Comparison of ENCODE assay signal across 1 cellular context in genomic region chr9:136400038-136400834, GRCh38.
TF ChIP-seq lines count a peak whose summit lies in the region.

SNAPC4 (minus strand) TSS chr9:136400170; CDS start chr9:136398428, 1,742 bp downstream.

TF ChIP-seq in K562, 482 proteins besides CTCF, POLR2A, EP300 and RAD21 (continued from another document and continues in another):
- TF ChIP-seq, protein P1, sequence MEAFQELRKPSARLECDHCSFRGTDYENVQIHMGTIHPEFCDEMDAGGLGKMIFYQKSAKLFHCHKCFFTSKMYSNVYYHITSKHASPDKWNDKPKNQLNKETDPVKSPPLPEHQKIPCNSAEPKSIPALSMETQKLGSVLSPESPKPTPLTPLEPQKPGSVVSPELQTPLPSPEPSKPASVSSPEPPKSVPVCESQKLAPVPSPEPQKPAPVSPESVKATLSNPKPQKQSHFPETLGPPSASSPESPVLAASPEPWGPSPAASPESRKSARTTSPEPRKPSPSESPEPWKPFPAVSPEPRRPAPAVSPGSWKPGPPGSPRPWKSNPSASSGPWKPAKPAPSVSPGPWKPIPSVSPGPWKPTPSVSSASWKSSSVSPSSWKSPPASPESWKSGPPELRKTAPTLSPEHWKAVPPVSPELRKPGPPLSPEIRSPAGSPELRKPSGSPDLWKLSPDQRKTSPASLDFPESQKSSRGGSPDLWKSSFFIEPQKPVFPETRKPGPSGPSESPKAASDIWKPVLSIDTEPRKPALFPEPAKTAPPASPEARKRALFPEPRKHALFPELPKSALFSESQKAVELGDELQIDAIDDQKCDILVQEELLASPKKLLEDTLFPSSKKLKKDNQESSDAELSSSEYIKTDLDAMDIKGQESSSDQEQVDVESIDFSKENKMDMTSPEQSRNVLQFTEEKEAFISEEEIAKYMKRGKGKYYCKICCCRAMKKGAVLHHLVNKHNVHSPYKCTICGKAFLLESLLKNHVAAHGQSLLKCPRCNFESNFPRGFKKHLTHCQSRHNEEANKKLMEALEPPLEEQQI (IDR thresholded peaks at IDR 0.05) = no peak
- TF ChIP-seq ETV5 (CRISPR knock-in tag; IDR thresholded peaks at IDR 0.05; ENCODE audit: low read depth) (peak; percentile 57; the same call in 1 of the 2 replicates), CBX8 (IDR thresholded peaks at IDR 0.05; ENCODE audit: borderline replicate concordance, extremely low read depth, low read depth, low read length, poor library complexity, severe bottlenecking) (no peak), KLF6 (CRISPR knock-in tag; IDR thresholded peaks at IDR 0.05; ENCODE audit: borderline replicate concordance) (no peak), ATF2 (CRISPR knock-in tag; IDR thresholded peaks at IDR 0.05) (no peak), ZNF507 (tag; conservative IDR thresholded peaks at IDR 0.05) (no peak), SMARCC2 (IDR thresholded peaks at IDR 0.05; ENCODE audit: low read depth) (no peak), DNMT1 (IDR thresholded peaks at IDR 0.05) (no peak), SFPQ (IDR thresholded peaks at IDR 0.05; ENCODE audit: low read depth, low read length) (no peak), IRF2 (CRISPR knock-in tag; IDR thresholded peaks at IDR 0.05) (no peak), ILF3 (IDR thresholded peaks at IDR 0.05; ENCODE audit: borderline replicate concordance) (no peak), PTTG1 (tag; IDR thresholded peaks at IDR 0.05; ENCODE audit: low read depth) (no peak), SMARCB1 (IDR thresholded peaks at IDR 0.05; ENCODE audit: insufficient read length, low read depth) (no peak), CTBP1 (IDR thresholded peaks at IDR 0.05; ENCODE audit: borderline replicate concordance) (peak; percentile 80; the same call in 1 of the 2 replicates), NFYB (IDR thresholded peaks at IDR 0.05; ENCODE audit: extremely low read depth, insufficient read length) (no peak), SOX6 (IDR thresholded peaks at IDR 0.05) (no peak), FOXJ3 (CRISPR knock-in tag; IDR thresholded peaks at IDR 0.05) (no peak), TEAD2 (tag; IDR thresholded peaks at IDR 0.05) (no peak), HMGN3 (IDR thresholded peaks at IDR 0.05; ENCODE audit: borderline replicate concordance, extremely low read depth, insufficient read length, low read depth, low read length) (peak; percentile 82), ZNF274 (IDR thresholded peaks at IDR 0.05; ENCODE audit: borderline replicate concordance, low read depth, low read length) (no peak), GTF2E2 (tag; IDR thresholded peaks at IDR 0.05) (no peak), LEF1 (IDR thresholded peaks at IDR 0.05) (no peak), ZZZ3 (IDR thresholded peaks at IDR 0.05) (no peak), SLC30A9 (CRISPR knock-in tag; IDR thresholded peaks at IDR 0.05) (no peak), SAFB2 (IDR thresholded peaks at IDR 0.05; ENCODE audit: borderline replicate concordance, low read depth, low read length, severe bottlenecking) (no peak), RCOR1 (IDR thresholded peaks at IDR 0.05; ENCODE audit: borderline replicate concordance in 1 of 2, low read depth in 2 of 2, low read length in 2 of 2) (peak in 1 of 2 experiments; percentile 25; a peak in 1 of 4 replicates), RHOXF2B (CRISPR knock-in tag; conservative IDR thresholded peaks at IDR 0.05) (no peak), BRD4 (IDR thresholded peaks at IDR 0.05) (0 out of 2 replicates have a peak, but pooled peaks have one; percentile 55), ZNF124 (CRISPR knock-in tag; IDR thresholded peaks at IDR 0.05) (no peak), SPI1 (IDR thresholded peaks at IDR 0.05; ENCODE audit: borderline replicate concordance, low read depth, low read length) (no peak), ZNF449 (CRISPR knock-in tag; IDR thresholded peaks at IDR 0.05) (no peak), FOXA1 (IDR thresholded peaks at IDR 0.05; ENCODE audit: borderline replicate concordance) (no peak), ZNF644 (tag; IDR thresholded peaks at IDR 0.05; ENCODE audit: low read depth) (no peak), U2AF1 (optimal IDR thresholded peaks at IDR 0.05; ENCODE audit: low read depth, low read length) (peak; percentile 79), ZFP1 (CRISPR knock-in tag; IDR thresholded peaks at IDR 0.05) (no peak)
- TF ChIP-seq, protein P2, sequence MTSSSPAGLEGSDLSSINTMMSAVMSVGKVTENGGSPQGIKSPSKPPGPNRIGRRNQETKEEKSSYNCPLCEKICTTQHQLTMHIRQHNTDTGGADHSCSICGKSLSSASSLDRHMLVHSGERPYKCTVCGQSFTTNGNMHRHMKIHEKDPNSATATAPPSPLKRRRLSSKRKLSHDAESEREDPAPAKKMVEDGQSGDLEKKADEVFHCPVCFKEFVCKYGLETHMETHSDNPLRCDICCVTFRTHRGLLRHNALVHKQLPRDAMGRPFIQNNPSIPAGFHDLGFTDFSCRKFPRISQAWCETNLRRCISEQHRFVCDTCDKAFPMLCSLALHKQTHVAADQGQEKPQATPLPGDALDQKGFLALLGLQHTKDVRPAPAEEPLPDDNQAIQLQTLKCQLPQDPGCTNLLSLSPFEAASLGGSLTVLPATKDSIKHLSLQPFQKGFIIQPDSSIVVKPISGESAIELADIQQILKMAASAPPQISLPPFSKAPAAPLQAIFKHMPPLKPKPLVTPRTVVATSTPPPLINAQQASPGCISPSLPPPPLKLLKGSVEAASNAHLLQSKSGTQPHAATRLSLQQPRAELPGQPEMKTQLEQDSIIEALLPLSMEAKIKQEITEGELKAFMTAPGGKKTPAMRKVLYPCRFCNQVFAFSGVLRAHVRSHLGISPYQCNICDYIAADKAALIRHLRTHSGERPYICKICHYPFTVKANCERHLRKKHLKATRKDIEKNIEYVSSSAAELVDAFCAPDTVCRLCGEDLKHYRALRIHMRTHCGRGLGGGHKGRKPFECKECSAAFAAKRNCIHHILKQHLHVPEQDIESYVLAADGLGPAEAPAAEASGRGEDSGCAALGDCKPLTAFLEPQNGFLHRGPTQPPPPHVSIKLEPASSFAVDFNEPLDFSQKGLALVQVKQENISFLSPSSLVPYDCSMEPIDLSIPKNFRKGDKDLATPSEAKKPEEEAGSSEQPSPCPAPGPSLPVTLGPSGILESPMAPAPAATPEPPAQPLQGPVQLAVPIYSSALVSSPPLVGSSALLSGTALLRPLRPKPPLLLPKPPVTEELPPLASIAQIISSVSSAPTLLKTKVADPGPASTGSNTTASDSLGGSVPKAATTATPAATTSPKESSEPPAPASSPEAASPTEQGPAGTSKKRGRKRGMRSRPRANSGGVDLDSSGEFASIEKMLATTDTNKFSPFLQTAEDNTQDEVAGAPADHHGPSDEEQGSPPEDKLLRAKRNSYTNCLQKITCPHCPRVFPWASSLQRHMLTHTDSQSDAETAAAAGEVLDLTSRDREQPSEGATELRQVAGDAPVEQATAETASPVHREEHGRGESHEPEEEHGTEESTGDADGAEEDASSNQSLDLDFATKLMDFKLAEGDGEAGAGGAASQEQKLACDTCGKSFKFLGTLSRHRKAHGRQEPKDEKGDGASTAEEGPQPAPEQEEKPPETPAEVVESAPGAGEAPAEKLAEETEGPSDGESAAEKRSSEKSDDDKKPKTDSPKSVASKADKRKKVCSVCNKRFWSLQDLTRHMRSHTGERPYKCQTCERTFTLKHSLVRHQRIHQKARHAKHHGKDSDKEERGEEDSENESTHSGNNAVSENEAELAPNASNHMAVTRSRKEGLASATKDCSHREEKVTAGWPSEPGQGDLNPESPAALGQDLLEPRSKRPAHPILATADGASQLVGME (CRISPR knock-in tag; IDR thresholded peaks at IDR 0.05) = no peak; the same call in 1 of the 2 replicates
- TF ChIP-seq, protein P3, sequence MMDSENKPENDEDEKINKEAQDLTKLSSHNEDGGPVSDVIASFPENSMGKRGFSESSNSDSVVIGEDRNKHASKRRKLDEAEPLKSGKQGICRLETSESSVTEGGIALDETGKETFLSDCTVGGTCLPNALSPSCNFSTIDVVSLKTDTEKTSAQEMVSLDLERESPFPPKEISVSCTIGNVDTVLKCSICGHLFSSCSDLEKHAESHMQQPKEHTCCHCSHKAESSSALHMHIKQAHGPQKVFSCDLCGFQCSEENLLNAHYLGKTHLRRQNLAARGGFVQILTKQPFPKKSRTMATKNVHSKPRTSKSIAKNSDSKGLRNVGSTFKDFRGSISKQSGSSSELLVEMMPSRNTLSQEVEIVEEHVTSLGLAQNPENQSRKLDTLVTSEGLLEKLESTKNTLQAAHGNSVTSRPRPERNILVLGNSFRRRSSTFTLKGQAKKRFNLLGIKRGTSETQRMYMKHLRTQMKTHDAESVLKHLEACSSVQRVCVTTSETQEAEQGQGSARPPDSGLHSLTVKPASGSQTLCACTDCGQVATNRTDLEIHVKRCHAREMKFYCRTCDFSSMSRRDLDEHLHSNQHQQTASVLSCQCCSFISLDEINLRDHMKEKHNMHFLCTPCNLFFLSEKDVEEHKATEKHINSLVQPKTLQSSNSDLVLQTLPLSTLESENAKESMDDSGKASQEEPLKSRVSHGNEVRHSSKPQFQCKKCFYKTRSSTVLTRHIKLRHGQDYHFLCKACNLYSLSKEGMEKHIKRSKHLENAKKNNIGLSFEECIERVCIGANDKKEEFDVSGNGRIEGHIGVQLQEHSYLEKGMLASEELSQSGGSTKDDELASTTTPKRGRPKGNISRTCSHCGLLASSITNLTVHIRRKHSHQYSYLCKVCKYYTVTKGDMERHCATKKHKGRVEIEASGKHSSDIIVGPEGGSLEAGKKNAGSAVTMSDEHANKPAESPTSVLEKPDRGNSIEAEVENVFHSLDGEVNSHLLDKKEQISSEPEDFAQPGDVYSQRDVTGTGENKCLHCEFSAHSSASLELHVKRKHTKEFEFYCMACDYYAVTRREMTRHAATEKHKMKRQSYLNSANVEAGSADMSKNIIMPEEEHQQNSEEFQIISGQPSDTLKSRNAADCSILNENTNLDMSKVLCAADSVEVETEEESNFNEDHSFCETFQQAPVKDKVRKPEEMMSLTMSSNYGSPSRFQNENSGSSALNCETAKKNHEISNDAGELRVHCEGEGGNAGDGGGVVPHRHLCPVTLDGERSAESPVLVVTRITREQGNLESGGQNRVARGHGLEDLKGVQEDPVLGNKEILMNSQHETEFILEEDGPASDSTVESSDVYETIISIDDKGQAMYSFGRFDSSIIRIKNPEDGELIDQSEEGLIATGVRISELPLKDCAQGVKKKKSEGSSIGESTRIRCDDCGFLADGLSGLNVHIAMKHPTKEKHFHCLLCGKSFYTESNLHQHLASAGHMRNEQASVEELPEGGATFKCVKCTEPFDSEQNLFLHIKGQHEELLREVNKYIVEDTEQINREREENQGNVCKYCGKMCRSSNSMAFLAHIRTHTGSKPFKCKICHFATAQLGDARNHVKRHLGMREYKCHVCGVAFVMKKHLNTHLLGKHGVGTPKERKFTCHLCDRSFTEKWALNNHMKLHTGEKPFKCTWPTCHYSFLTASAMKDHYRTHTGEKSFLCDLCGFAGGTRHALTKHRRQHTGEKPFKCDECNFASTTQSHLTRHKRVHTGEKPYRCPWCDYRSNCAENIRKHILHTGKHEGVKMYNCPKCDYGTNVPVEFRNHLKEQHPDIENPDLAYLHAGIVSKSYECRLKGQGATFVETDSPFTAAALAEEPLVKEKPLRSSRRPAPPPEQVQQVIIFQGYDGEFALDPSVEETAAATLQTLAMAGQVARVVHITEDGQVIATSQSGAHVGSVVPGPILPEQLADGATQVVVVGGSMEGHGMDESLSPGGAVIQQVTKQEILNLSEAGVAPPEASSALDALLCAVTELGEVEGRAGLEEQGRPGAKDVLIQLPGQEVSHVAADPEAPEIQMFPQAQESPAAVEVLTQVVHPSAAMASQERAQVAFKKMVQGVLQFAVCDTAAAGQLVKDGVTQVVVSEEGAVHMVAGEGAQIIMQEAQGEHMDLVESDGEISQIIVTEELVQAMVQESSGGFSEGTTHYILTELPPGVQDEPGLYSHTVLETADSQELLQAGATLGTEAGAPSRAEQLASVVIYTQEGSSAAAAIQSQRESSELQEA (IDR thresholded peaks at IDR 0.05; ENCODE audit: low read depth) = no peak
- TF ChIP-seq, protein P4, sequence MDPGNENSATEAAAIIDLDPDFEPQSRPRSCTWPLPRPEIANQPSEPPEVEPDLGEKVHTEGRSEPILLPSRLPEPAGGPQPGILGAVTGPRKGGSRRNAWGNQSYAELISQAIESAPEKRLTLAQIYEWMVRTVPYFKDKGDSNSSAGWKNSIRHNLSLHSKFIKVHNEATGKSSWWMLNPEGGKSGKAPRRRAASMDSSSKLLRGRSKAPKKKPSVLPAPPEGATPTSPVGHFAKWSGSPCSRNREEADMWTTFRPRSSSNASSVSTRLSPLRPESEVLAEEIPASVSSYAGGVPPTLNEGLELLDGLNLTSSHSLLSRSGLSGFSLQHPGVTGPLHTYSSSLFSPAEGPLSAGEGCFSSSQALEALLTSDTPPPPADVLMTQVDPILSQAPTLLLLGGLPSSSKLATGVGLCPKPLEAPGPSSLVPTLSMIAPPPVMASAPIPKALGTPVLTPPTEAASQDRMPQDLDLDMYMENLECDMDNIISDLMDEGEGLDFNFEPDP (CRISPR knock-in tag; IDR thresholded peaks at IDR 0.05) = no peak
